In the genomic region with DNA sequence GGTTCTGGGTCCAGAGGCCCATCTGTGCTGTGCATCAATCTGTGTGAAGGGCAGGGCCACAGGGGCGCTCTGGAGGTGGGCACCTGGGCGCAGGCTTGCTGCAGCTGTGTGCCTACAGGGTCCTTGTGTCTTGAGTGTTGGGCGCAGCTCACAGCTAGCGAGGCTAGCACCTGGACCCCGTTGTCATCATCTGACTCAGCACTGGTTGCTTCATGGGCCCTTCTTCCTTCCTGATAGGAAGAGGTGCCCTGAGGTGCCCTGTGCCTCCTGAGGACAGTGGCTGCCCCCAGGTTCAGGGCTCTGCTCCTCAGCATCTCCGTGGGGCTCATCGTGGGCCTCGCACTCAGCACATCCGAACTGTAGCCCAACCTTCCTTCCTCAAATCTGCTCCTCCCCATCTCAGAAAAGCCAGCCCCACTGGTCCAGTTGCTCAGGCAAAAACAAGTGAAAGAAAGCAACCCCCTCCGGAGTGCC, we compare ENCODE assay signal across 8 cellular contexts. TPM values are rescaled to one million over a fixed set of nuclear protein-coding genes. Genes with fewer than 3 reads are reported as not detected.
A peak's percentile ranks its signal among the peaks of the same experiment; 100 is the strongest.
DNase-seq lines count a peak whose midpoint lies in the region; ATAC-seq, FAIRE-seq and TF ChIP-seq lines count a peak whose summit lies in the region.

No MANE protein-coding gene starts in this region.

- POLR2A ChIA-PET in MCF 10A (lab: Yijun Ruan, JAX) = interaction anchor here (0.6 to 0.9 kb wide), 2 partner anchors 29 to 55 kb away, joined by 3 read pairs; partner anchors contain the start of gene GATAD2A

- peaks cover 3% of the 10 kb centered on the region for H3K36me3 Mint-ChIP-seq in IgD-negative memory B cell
- peaks cover 26% of the 10 kb centered on the region for H3K36me3 Mint-ChIP-seq in MCF 10A (ENCODE audit: insufficient read depth, unreplicated experiment)
- peaks cover 15% of the 10 kb centered on the region for H3K36me3 Mint-ChIP-seq in nephron progenitor cell (ENCODE audit: low read depth)

- CTCF ChIA-PET in MCF 10A (lab: Yijun Ruan, JAX) = interaction anchor here (0.6 to 1.2 kb wide), 3 partner anchors 29 to 54 kb away, joined by 3 to 7 read pairs (median 3); no protein-coding TSS in a partner anchor

- no peak for TF ChIP-seq CTCF in GM06990 (IDR thresholded peaks at IDR 0.05; ENCODE audit: insufficient read depth, low read length, poor library complexity, severe bottlenecking)
- no peak for TF ChIP-seq CTCF in MCF 10A (IDR thresholded peaks at IDR 0.05; ENCODE audit: unreplicated experiment)
- TF ChIP-seq CTCF in nephron progenitor cell (IDR thresholded peaks at IDR 0.05) = no peak

- H3K27ac Mint-ChIP-seq in IgD-negative memory B cell (peak overlapping the region; percentile 82 to 97 (median 97)), MCF 10A (ENCODE audit: low read depth, unreplicated experiment) (peak overlapping the region; percentile 88), nephron progenitor cell (peak overlapping the region; percentile 97)

- H3K9me3 Mint-ChIP-seq in IgD-negative memory B cell (no peaks in the 10 kb centered on the region), MCF 10A (ENCODE audit: unreplicated experiment) (no peaks in the 10 kb centered on the region), nephron progenitor cell (peaks cover 3% of the 10 kb centered on the region)

- ATAC-seq in GM19455 (IDR thresholded peaks at IDR 0.05; ENCODE audit: unreplicated experiment) = no peak

- FAIRE-seq in RCC 7860 (lab: Jason Lieb, UNC) = no peak

- peak; percentile 44 for DNase-seq in GM06990 (ENCODE audit: extremely low read depth, insufficient read length)
- no peak for DNase-seq in MCF 10A (ENCODE audit: unreplicated experiment)
- DNase-seq in nephron progenitor cell = no peak
- no peak for DNase-seq in RCC 7860 (ENCODE audit: low spot score)
- no peak for DNase-seq in mucosa of gallbladder (ENCODE audit: low spot score)
- no peak for DNase-seq in NCI-H1694 treated with DMSO at 0.1 percent for 48 hours (lab: John Stamatoyannopoulos, UW)

- H3K27me3 Mint-ChIP-seq in IgD-negative memory B cell (no peaks in the 10 kb centered on the region), MCF 10A (ENCODE audit: insufficient read depth, unreplicated experiment) (no peaks in the 10 kb centered on the region), nephron progenitor cell (ENCODE audit: low read depth, poor library complexity) (no peaks in the 10 kb centered on the region)

- intact Hi-C loops in MCF 10A (cut with micrococcal nuclease) = no loop called here

- H3K4me1 Mint-ChIP-seq in IgD-negative memory B cell = peaks cover 40 to 54% (median 50%) of the 10 kb centered on the region in 3 donors
- peaks cover 53% of the 10 kb centered on the region for H3K4me1 Mint-ChIP-seq in MCF 10A (ENCODE audit: insufficient read depth, unreplicated experiment)
- peaks cover 72% of the 10 kb centered on the region for H3K4me1 Mint-ChIP-seq in nephron progenitor cell

- H3K27me3 ChIP-seq in GM06990 (replicated peaks; ENCODE audit: control insufficient read depth, insufficient read depth, low read length) = no peaks in the 10 kb centered on the region

- H3K36me3 ChIP-seq in GM06990 (ENCODE audit: control insufficient read depth, insufficient read depth, low read length) = peaks cover 14% of the 10 kb centered on the region

- peak overlapping the region; percentile 19 for H3K4me3 ChIP-seq in GM06990 (replicated peaks; ENCODE audit: low read depth, low read length)

- H3K4me3 Mint-ChIP-seq in IgD-negative memory B cell (peak overlapping the region; percentile 72 to 91 (median 83)), MCF 10A (ENCODE audit: unreplicated experiment) (no peak overlapping the region), nephron progenitor cell (peak overlapping the region; percentile 34)

- no TSS peak for BruUV-seq in MCF 10A (replicated peaks; lab: Mats Ljungman, UMichigan)

RNA-seq across cellular contexts. Expression of gene GATAD2A, which starts 54.8 kb away (rescaled TPM):
- polyA plus RNA-seq in IgD-negative memory B cell = 16.6 TPM
- total RNA-seq in MCF 10A (2022) (77.4 and 91.5 TPM in 2 replicates), mucosa of gallbladder (110 TPM)

RNA-seq across cellular contexts. Expression of gene TSSK6, which starts 55.1 kb away (rescaled TPM):
- polyA plus RNA-seq in IgD-negative memory B cell = 4.6 TPM
- total RNA-seq in MCF 10A (2022) = 4.8 and 6.6 TPM in 2 replicates
- 3.3 TPM for total RNA-seq in mucosa of gallbladder

RNA-seq across cellular contexts. Expression of gene NDUFA13, which starts 55.7 kb away (rescaled TPM):
- 324 TPM for polyA plus RNA-seq in IgD-negative memory B cell
- total RNA-seq in MCF 10A (2022) (354 and 393 TPM in 2 replicates), mucosa of gallbladder (376 TPM)
